In genomic region chr20:35093245-35093884, GRCh38 we compare ENCODE assay signal across 8 cellular contexts. TPM values are rescaled to one million over a fixed set of nuclear protein-coding genes. Genes with fewer than 3 reads are reported as not detected.
DNase-seq lines count a peak whose midpoint lies in the region; TF ChIP-seq lines count a peak whose summit lies in the region.

No MANE protein-coding gene starts in this region.

- H3K36me3 ChIP-seq in SK-N-MC (ENCODE audit: insufficient read depth, low read length) (no peaks in the 10 kb centered on the region), neural cell (ENCODE audit: insufficient read depth, low read length) (no peaks in the 10 kb centered on the region)

- no peaks in the 10 kb centered on the region; the same call in 1 of the 2 replicates for H3K9me3 ChIP-seq in SK-N-MC (ENCODE audit: low read depth, low read length)
- no peaks in the 10 kb centered on the region for H3K9me3 ChIP-seq in neural cell (ENCODE audit: low read length)

- no peak for TF ChIP-seq CTCF in neural cell (IDR thresholded peaks at IDR 0.05; ENCODE audit: poor library complexity, severe bottlenecking)

- H3K4me2 ChIP-seq in neural cell (ENCODE audit: low read length), result no peak overlapping the region

- no peak for TF ChIP-seq RAD21 in neural cell (conservative IDR thresholded peaks at IDR 0.05)

- peak overlapping the region; percentile 89 for H3K27ac ChIP-seq in SK-N-MC
- H3K27ac ChIP-seq in neural cell (ENCODE audit: low read length), result no peak overlapping the region

- DNase-seq in DMS53 treated with DMSO at 0.1 percent for 48 hours (lab: John Stamatoyannopoulos, UW; ENCODE audit: unreplicated experiment), result peak; percentile 48
- DNase-seq in DMS53 (lab: John Stamatoyannopoulos, UW), result no peak
- DNase-seq in SK-N-MC (ENCODE audit: low read depth, low spot score), result no peak
- peak; percentile 42 for DNase-seq in dermis blood vessel endothelial cell
- DNase-seq in posterior vena cava (ENCODE audit: low spot score), result no peak
- DNase-seq in NCI-H1105 (lab: John Stamatoyannopoulos, UW), result no peak
- no peak for DNase-seq in midbrain (lab: John Stamatoyannopoulos, UW)

- no peaks in the 10 kb centered on the region for H3K9me2 ChIP-seq in neural cell (ENCODE audit: insufficient read depth, low read length)

- peak overlapping the region; percentile 94 for H3K4me3 ChIP-seq in SK-N-MC
- peak overlapping the region; percentile 97 for H3K4me3 ChIP-seq in neural cell (ENCODE audit: low read length)

- H3K79me2 ChIP-seq in neural cell (replicated peaks; ENCODE audit: insufficient read depth, low read length), result peaks cover 40% of the 10 kb centered on the region

- peak overlapping the region; percentile 80 for H2AFZ ChIP-seq in neural cell (ENCODE audit: low read depth, low read length)

- no peaks in the 10 kb centered on the region for H3F3A ChIP-seq in neural cell (ENCODE audit: insufficient read depth, low read length, poor library complexity, severe bottlenecking)

- no peak for TF ChIP-seq EP300 in neural cell (conservative IDR thresholded peaks at IDR 0.05; ENCODE audit: poor library complexity, severe bottlenecking)

- intact Hi-C loops in posterior vena cava (cut with DNase I), result loop anchor here (5.0 to 10.0 kb wide), 4 partner anchors 51 to 181 kb away; partner anchors contain the start of genes EDEM2 (in 1 of the 2) and MMP24OS (in 1 of the 2)

- H3K9ac ChIP-seq in SK-N-MC (ENCODE audit: insufficient read length) (peak overlapping the region; percentile 79), neural cell (ENCODE audit: low read length) (peak overlapping the region; percentile 96)

- no peaks in the 10 kb centered on the region for H3K27me3 ChIP-seq in neural cell (ENCODE audit: insufficient read depth, low read depth, low read length)

- no peaks in the 10 kb centered on the region for H4K20me1 ChIP-seq in neural cell (ENCODE audit: insufficient read depth)

TF ChIP-seq in neural cell, 6 proteins besides CTCF, POLR2A, EP300 and RAD21:
- TF ChIP-seq MXI1 (conservative IDR thresholded peaks at IDR 0.05; ENCODE audit: poor library complexity, severe bottlenecking) (no peak), TAF1 (IDR thresholded peaks at IDR 0.05; ENCODE audit: low read depth) (no peak), POLR2AphosphoS5 (IDR thresholded peaks at IDR 0.05) (no peak)

RNA-seq across cellular contexts. Expression of gene TRPC4AP, which starts 0.8 kb away (rescaled TPM):
- 90.2 and 100 TPM in 2 replicates for total RNA-seq in dermis blood vessel endothelial cell
- 85.9 and 93.0 TPM in 2 replicates for polyA plus RNA-seq in neural cell
- 98.5 and 112 TPM in 2 replicates for polyA minus RNA-seq in neural cell
- total RNA-seq in posterior vena cava, result 10 to 100 TPM; 42.6 to 48.9 TPM

RNA-seq across cellular contexts. Expression of gene EDEM2, which starts 53.8 kb away (rescaled TPM):
- 82.9 and 92.2 TPM in 2 replicates for total RNA-seq in dermis blood vessel endothelial cell
- polyA plus RNA-seq in neural cell, result 13.3 and 17.4 TPM in 2 replicates
- 9.5 and 11.4 TPM in 2 replicates for polyA minus RNA-seq in neural cell
- 10 to 100 TPM; 27.9 to 30.6 TPM for total RNA-seq in posterior vena cava

Comparison
In these comparisons a context has a peak if more than half of its experiments do, and no peak if none do; other contexts are left out.
1. DNase-seq: peak in DMS53 treated with DMSO at 0.1 percent for 48 hours (single experiment) and dermis blood vessel endothelial cell (single experiment); none in DMS53 (single experiment), SK-N-MC (single experiment), posterior vena cava (single experiment), NCI-H1105 (single experiment) and midbrain (single experiment).